1 cellular context compared by ENCODE assay signal in genomic region chr2:65240657-65241056, GRCh38.
TF ChIP-seq lines count a peak whose summit lies in the region.

No MANE protein-coding gene starts in this region.

TF ChIP-seq in HCT116, 20 proteins besides CTCF, POLR2A, EP300 and RAD21:
- TF ChIP-seq, protein P1, sequence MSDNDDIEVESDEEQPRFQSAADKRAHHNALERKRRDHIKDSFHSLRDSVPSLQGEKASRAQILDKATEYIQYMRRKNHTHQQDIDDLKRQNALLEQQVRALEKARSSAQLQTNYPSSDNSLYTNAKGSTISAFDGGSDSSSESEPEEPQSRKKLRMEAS (IDR thresholded peaks at IDR 0.05) = no peak
- TF ChIP-seq CEBPB (IDR thresholded peaks at IDR 0.05; ENCODE audit: low read depth) (no peak), TCF7L2 (IDR thresholded peaks at IDR 0.05; ENCODE audit: borderline replicate concordance, extremely low read depth, insufficient read depth, insufficient read length) (no peak), POLR2AphosphoS5 (IDR thresholded peaks at IDR 0.05; ENCODE audit: low read depth, low read length) (no peak), SIN3A (IDR thresholded peaks at IDR 0.05; ENCODE audit: low read depth) (no peak)
